ENCODE assay signal across 9 cellular contexts in the genomic region with DNA sequence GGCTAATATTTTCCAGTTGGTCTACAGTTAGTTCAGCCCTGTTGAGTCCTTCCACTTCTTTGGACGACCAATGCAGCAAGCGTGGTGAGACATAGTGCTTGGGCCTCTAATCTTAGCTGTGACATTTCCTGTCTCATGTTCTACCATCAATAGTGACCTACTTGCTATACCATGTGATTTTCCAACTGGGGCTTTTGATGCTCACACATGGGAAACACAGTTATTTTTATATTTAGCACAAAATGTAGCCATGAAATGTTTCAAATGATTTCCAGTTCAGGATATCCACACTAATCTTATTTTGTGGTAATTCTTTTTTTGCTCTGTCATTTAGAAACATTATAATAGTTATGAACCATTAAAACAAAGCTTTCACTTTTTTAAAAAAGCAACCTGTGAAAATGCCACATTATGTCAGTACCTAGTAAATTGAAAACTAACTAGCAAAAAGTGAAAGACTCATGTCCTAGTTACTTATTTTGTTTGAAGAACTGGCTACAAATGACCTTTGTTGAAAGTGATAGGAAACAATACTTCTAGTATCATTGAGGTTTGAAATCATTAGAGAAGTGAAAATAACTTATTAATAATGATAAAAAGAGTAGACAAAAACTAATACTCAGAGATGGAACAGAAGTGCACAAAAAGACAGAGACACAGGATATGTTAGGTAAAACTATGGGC. TPM values are rescaled to one million over a fixed set of nuclear protein-coding genes. Genes with fewer than 3 reads are reported as not detected.
A peak's percentile ranks its signal among the peaks of the same experiment; 100 is the strongest.
DNase-seq lines count a peak whose midpoint lies in the region; ATAC-seq and TF ChIP-seq lines count a peak whose summit lies in the region.
"Had no signal": no experiment of that assay in that cellular context is flagged by ENCODE, and none has a peak within 500 bp of the region (broad histone marks: within the 10 kb centered on the region; RNA-seq: fewer than 3 reads in every experiment).

No MANE protein-coding gene starts in this region.

- BruUV-seq in PC-9 (replicated peaks; lab: Mats Ljungman, UMichigan): no TSS peak

- H2AFZ ChIP-seq in PC-9: no peak overlapping the region

- intact Hi-C loops in PC-9 (cut with micrococcal nuclease; ENCODE audit: unreplicated experiment): no loop called here

- ATAC-seq in GM19463 (IDR thresholded peaks at IDR 0.05; ENCODE audit: unreplicated experiment): peak; percentile 74
- peak; percentile 69 for ATAC-seq in HG03066 (IDR thresholded peaks at IDR 0.05; ENCODE audit: low read depth, unreplicated experiment)
- ATAC-seq in activated T-helper 17 cell treated with anti-CD3 and anti-CD28 coated beads, Interleukin-2, amount 50 U/mL, for 72 hours (replicated peaks): peak; percentile 74

- H3K4me1 Mint-ChIP-seq in activated T-helper 17 cell treated with anti-CD3 and anti-CD28 coated beads, Interleukin-2, amount 50 U/mL, for 72 hours: peaks cover 4% of the 10 kb centered on the region

- no peaks in the 10 kb centered on the region for H3K27me3 ChIP-seq in PC-9 (ENCODE audit: insufficient read depth, low read depth)

- H3K27ac ChIP-seq in PC-9: no peak overlapping the region

- H3K9me3 Mint-ChIP-seq in activated T-helper 17 cell treated with anti-CD3 and anti-CD28 coated beads, Interleukin-2, amount 50 U/mL, for 72 hours: peaks cover 4% of the 10 kb centered on the region

- H3K9me3 ChIP-seq in PC-9 (ENCODE audit: insufficient read depth, low read depth): no peaks in the 10 kb centered on the region

- POLR2A ChIA-PET in GM10248 (lab: Yijun Ruan, JAX) (interaction anchor here (1.2 kb wide), 1 partner anchor 19 kb away, joined by 3 read pairs; a partner anchor contains a TSS), PC-9 (lab: Charles Lee; ENCODE audit: unreplicated experiment) (no interaction called here)

- H3F3A ChIP-seq in PC-9 (ENCODE audit: insufficient read depth, low read depth): no peaks in the 10 kb centered on the region

- no peak overlapping the region for H3K4me2 ChIP-seq in PC-9

- no peaks in the 10 kb centered on the region for H3K27me3 Mint-ChIP-seq in activated T-helper 17 cell treated with anti-CD3 and anti-CD28 coated beads, Interleukin-2, amount 50 U/mL, for 72 hours

- TF ChIP-seq CTCF in GM10248 (IDR thresholded peaks at IDR 0.05; ENCODE audit: control extremely low read depth, extremely low read depth, low read depth, missing control alignments): no peak
- TF ChIP-seq CTCF in PC-9 (conservative IDR thresholded peaks at IDR 0.05): no peak

- H3K9me2 ChIP-seq in PC-9 (ENCODE audit: insufficient read depth): no peaks in the 10 kb centered on the region; the same call in 1 of the 2 replicates

- CTCF ChIA-PET in GM10248 (lab: Yijun Ruan, JAX) (interaction anchor here (0.9 to 4.0 kb wide), 5 partner anchors 14 to 97 kb away, joined by 3 to 32 read pairs (median 3); no protein-coding TSS in a partner anchor), PC-9 (lab: Charles Lee) (no interaction called here)

- H3K36me3 ChIP-seq in PC-9 (ENCODE audit: low read depth): no peaks in the 10 kb centered on the region

- H3K27ac Mint-ChIP-seq in activated T-helper 17 cell treated with anti-CD3 and anti-CD28 coated beads, Interleukin-2, amount 50 U/mL, for 72 hours: no peak overlapping the region
- H3K27ac Mint-ChIP-seq: naive thymus-derived CD8-positive, alpha-beta T cell had no signal

- DNase-seq in GM10248 (ENCODE audit: extremely low spot score) (peak; percentile 28), PC-9 (no peak), ecto neural progenitor cell (ENCODE audit: low spot score) (no peak), DMS79 (lab: John Stamatoyannopoulos, UW) (no peak), SKM-1 treated with dmso at 0.1 percent for 144 hours (lab: John Stamatoyannopoulos, UW; ENCODE audit: unreplicated experiment) (no peak)
- DNase-seq: naive thymus-derived CD8-positive, alpha-beta T cell had no signal

- H3K36me3 Mint-ChIP-seq in activated T-helper 17 cell treated with anti-CD3 and anti-CD28 coated beads, Interleukin-2, amount 50 U/mL, for 72 hours (ENCODE audit: low read depth): no peaks in the 10 kb centered on the region

- H4K20me1 ChIP-seq in PC-9 (ENCODE audit: insufficient read depth): no peaks in the 10 kb centered on the region

- H3K4me1 ChIP-seq in PC-9 (replicated peaks; ENCODE audit: insufficient read depth): no peaks in the 10 kb centered on the region

- no peak overlapping the region for H3K4me3 ChIP-seq in PC-9

- no peaks in the 10 kb centered on the region for H3K79me2 ChIP-seq in PC-9 (ENCODE audit: low read depth)

- no peak overlapping the region for H3K4me3 Mint-ChIP-seq in activated T-helper 17 cell treated with anti-CD3 and anti-CD28 coated beads, Interleukin-2, amount 50 U/mL, for 72 hours

RNA-seq across cellular contexts. Expression of a gene that starts 18.3 kb away (rescaled TPM):
- total RNA-seq in activated T-helper 17 cell treated with anti-CD3 and anti-CD28 coated beads, Interleukin-2, amount 50 U/mL, for 72 hours: 1 to 10 TPM; 2.3 to 2.9 TPM
- 0.35 and 0.75 TPM in 2 replicates for total RNA-seq in PC-9 (2021)
